Comparison of ENCODE assay signal across 12 cellular contexts in genomic region chr2:233990261-233990798, GRCh38.
DNase-seq lines count a peak whose midpoint lies in the region; ATAC-seq, FAIRE-seq and TF ChIP-seq lines count a peak whose summit lies in the region.
"Had no signal": no experiment of that assay in that cellular context is flagged by ENCODE, and none has a peak within 500 bp of the region (broad histone marks: within the 10 kb centered on the region; RNA-seq: fewer than 3 reads in every experiment).

No MANE protein-coding gene starts in this region.

- no peaks in the 10 kb centered on the region for H3K36me3 ChIP-seq in naive thymus-derived CD4-positive, alpha-beta T cell (ENCODE audit: control insufficient read depth in 2 of 3, insufficient read depth in 3 of 3, low read length in 3 of 3)
- H3K36me3 ChIP-seq in colonic mucosa (no peaks in the 10 kb centered on the region), esophagus squamous epithelium (no peaks in the 10 kb centered on the region)

- 40 to 44% methylated on average over 6 of the region's 6 CpGs for WGBS in esophagus squamous epithelium, 2 donors

- CTCF ChIA-PET in activated CD8-positive, alpha-beta T cell treated with anti-CD3 and anti-CD28 coated beads, Interleukin-2, amount 10 ng/mL, durations not matched to agents 7 days and 5 days (lab: Charles Lee) = interaction anchor here (1.0 to 3.0 kb wide), 11 partner anchors 8 to 555 kb away, joined by 3 to 17 read pairs (median 4); partner anchors contain the start of gene ARL4C
- CTCF ChIA-PET in naive thymus-derived CD4-positive, alpha-beta T cell (lab: Charles Lee) = interaction anchor here (0.6 to 1.4 kb wide), 3 partner anchors 112 to 508 kb away, joined by 3 to 4 read pairs (median 4); no protein-coding TSS in a partner anchor

- POLR2A ChIA-PET in activated CD8-positive, alpha-beta T cell treated with anti-CD3 and anti-CD28 coated beads, Interleukin-2, amount 10 ng/mL, durations not matched to agents 7 days and 5 days (lab: Charles Lee) = interaction anchor here (0.6 to 1.8 kb wide), 3 partner anchors 8 to 506 kb away, joined by 3 to 6 read pairs (median 3); partner anchors contain the start of genes ARL4C and HJURP
- POLR2A ChIA-PET in naive thymus-derived CD4-positive, alpha-beta T cell (lab: Charles Lee) = interaction anchor here (0.7 to 1.5 kb wide), 5 partner anchors 18 to 510 kb away, joined by 3 to 4 read pairs (median 3); no protein-coding TSS in a partner anchor

- no peak overlapping the region for H3K9ac ChIP-seq in colonic mucosa (ENCODE audit: low read depth in 2 of 2, low read length in 2 of 2)

- H3K27ac Mint-ChIP-seq in activated CD8-positive, alpha-beta T cell treated with anti-CD3 and anti-CD28 coated beads, Interleukin-2, amount 10 ng/mL, durations not matched to agents 7 days and 5 days = peak overlapping the region; percentile 39
- peak overlapping the region; percentile 64 to 93 (median 84) for H3K27ac Mint-ChIP-seq in naive thymus-derived CD4-positive, alpha-beta T cell

- DNase-seq in GM18507 (ENCODE audit: extremely low spot score, insufficient read length, low read depth) (no peak), colonic mucosa (no peak), esophagus squamous epithelium (lab: John Stamatoyannopoulos, UW) (no peak), posterior cingulate gyrus (no peak)
- peak; percentile 91 for DNase-seq in activated CD8-positive, alpha-beta T cell treated with anti-CD3 and anti-CD28 coated beads, Interleukin-2, amount 10 ng/mL, durations not matched to agents 7 days and 5 days
- peak in 8 of 9 donors; percentile 35 to 85 (median 76) for DNase-seq in naive thymus-derived CD4-positive, alpha-beta T cell
- DNase-seq: DMS53 had no signal

- H3K4me3 Mint-ChIP-seq in activated CD8-positive, alpha-beta T cell treated with anti-CD3 and anti-CD28 coated beads, Interleukin-2, amount 10 ng/mL, durations not matched to agents 7 days and 5 days = peak overlapping the region; percentile 1
- peak overlapping the region; percentile 40 to 80 (median 69) for H3K4me3 Mint-ChIP-seq in naive thymus-derived CD4-positive, alpha-beta T cell
- H3K4me3 Mint-ChIP-seq: nephron had no signal

- H3K27ac ChIP-seq in naive thymus-derived CD4-positive, alpha-beta T cell (ENCODE audit: low read depth, low read length) = no peak overlapping the region
- H3K27ac ChIP-seq in colonic mucosa (no peak overlapping the region), esophagus squamous epithelium (no peak overlapping the region)
- H3K27ac ChIP-seq: HL-60 had no signal

- TF ChIP-seq POLR2A in esophagus squamous epithelium (IDR thresholded peaks at IDR 0.05) = no peak

- peak overlapping the region; percentile 21 for H3K4me3 ChIP-seq in naive thymus-derived CD4-positive, alpha-beta T cell (ENCODE audit: low read length)
- H3K4me3 ChIP-seq in colonic mucosa = no peak overlapping the region
- no peak overlapping the region for H3K4me3 ChIP-seq in esophagus squamous epithelium

- H3K4me1 Mint-ChIP-seq in activated CD8-positive, alpha-beta T cell treated with anti-CD3 and anti-CD28 coated beads, Interleukin-2, amount 10 ng/mL, durations not matched to agents 7 days and 5 days (ENCODE audit: low read depth) = peaks cover 57% of the 10 kb centered on the region
- H3K4me1 Mint-ChIP-seq in naive thymus-derived CD4-positive, alpha-beta T cell = peaks cover 33 to 68% (median 55%) of the 10 kb centered on the region in 7 donors

- H3K36me3 Mint-ChIP-seq in activated CD8-positive, alpha-beta T cell treated with anti-CD3 and anti-CD28 coated beads, Interleukin-2, amount 10 ng/mL, durations not matched to agents 7 days and 5 days (ENCODE audit: low read depth) = peaks cover 11% of the 10 kb centered on the region
- H3K36me3 Mint-ChIP-seq in naive thymus-derived CD4-positive, alpha-beta T cell = peaks cover 3 to 30% (median 13%) of the 10 kb centered on the region in 5 donors

- peaks cover 31 to 37% of the 10 kb centered on the region in 2 donors for H3K4me1 ChIP-seq in naive thymus-derived CD4-positive, alpha-beta T cell (ENCODE audit: control insufficient read depth in 2 of 2, insufficient read depth in 2 of 2, low read length in 2 of 2)
- H3K4me1 ChIP-seq in colonic mucosa (no peaks in the 10 kb centered on the region), esophagus squamous epithelium (no peaks in the 10 kb centered on the region)

- H3K9me3 ChIP-seq in naive thymus-derived CD4-positive, alpha-beta T cell (ENCODE audit: control insufficient read depth in 2 of 3, low read length in 3 of 3) = peaks cover 3 to 13% (median 10%) of the 10 kb centered on the region in 3 experiments
- no peaks in the 10 kb centered on the region for H3K9me3 ChIP-seq in colonic mucosa
- no peaks in the 10 kb centered on the region for H3K9me3 ChIP-seq in esophagus squamous epithelium

- peak; percentile 67 for FAIRE-seq in GM18507 (lab: Jason Lieb, UNC)
- FAIRE-seq: endometrium had no signal

- peak; percentile 62 for ATAC-seq in HG02973 (IDR thresholded peaks at IDR 0.05; ENCODE audit: unreplicated experiment)
- peak; percentile 91 for ATAC-seq in activated CD8-positive, alpha-beta T cell treated with anti-CD3 and anti-CD28 coated beads, Interleukin-2, amount 10 ng/mL, durations not matched to agents 7 days and 5 days
- peak; percentile 92 for ATAC-seq in naive thymus-derived CD4-positive, alpha-beta T cell
- no peak for ATAC-seq in HG03439 (IDR thresholded peaks at IDR 0.05; ENCODE audit: unreplicated experiment)

- intact Hi-C loops in naive thymus-derived CD4-positive, alpha-beta T cell (cut with micrococcal nuclease) = loop anchor here (1.0 to 5.0 kb wide), 8 partner anchors 22 to 507 kb away; partner anchors contain the start of gene ARL4C (in 1 of the 2)
- intact Hi-C loops in colonic mucosa (cut with DNase I) = no loop called here
- intact Hi-C loops in esophagus squamous epithelium (cut with DNase I) = no loop called here
- intact Hi-C loops in posterior cingulate gyrus (cut with DNase I) = no loop called here

- no peaks in the 10 kb centered on the region for H3K27me3 ChIP-seq in naive thymus-derived CD4-positive, alpha-beta T cell (ENCODE audit: control insufficient read depth in 2 of 2, insufficient read depth in 2 of 2, low read length in 2 of 2)
- no peaks in the 10 kb centered on the region for H3K27me3 ChIP-seq in colonic mucosa
- peaks cover 0 to 36% (median 0%) of the 10 kb centered on the region in 4 donors for H3K27me3 ChIP-seq in esophagus squamous epithelium

- TF ChIP-seq CTCF in colonic mucosa (IDR thresholded peaks at IDR 0.05) (no peak), esophagus squamous epithelium (IDR thresholded peaks at IDR 0.05) (no peak)

- H3K9me3 Mint-ChIP-seq in activated CD8-positive, alpha-beta T cell treated with anti-CD3 and anti-CD28 coated beads, Interleukin-2, amount 10 ng/mL, durations not matched to agents 7 days and 5 days (ENCODE audit: insufficient read depth) = peaks cover 3% of the 10 kb centered on the region
- peaks cover 9 to 40% (median 12%) of the 10 kb centered on the region in 11 donors for H3K9me3 Mint-ChIP-seq in naive thymus-derived CD4-positive, alpha-beta T cell

- H3K27me3 Mint-ChIP-seq in activated CD8-positive, alpha-beta T cell treated with anti-CD3 and anti-CD28 coated beads, Interleukin-2, amount 10 ng/mL, durations not matched to agents 7 days and 5 days (ENCODE audit: low read depth) = no peaks in the 10 kb centered on the region
- peaks cover 0 to 34% (median 0%) of the 10 kb centered on the region in 5 donors for H3K27me3 Mint-ChIP-seq in naive thymus-derived CD4-positive, alpha-beta T cell

Comparison
In these comparisons a context has a peak if more than half of its experiments do, and no peak if none do; other contexts are left out.
1. DNase-seq: peak in activated CD8-positive, alpha-beta T cell treated with anti-CD3 and anti-CD28 coated beads, Interleukin-2, amount 10 ng/mL, durations not matched to agents 7 days and 5 days (single experiment) and naive thymus-derived CD4-positive, alpha-beta T cell (8 of 9); none in GM18507 (single experiment), colonic mucosa (single experiment), esophagus squamous epithelium (single experiment) and posterior cingulate gyrus (0 of 10).
2. intact Hi-C loops: an anchor here in naive thymus-derived CD4-positive, alpha-beta T cell (1.0 to 5.0 kb wide); none called in colonic mucosa, esophagus squamous epithelium and posterior cingulate gyrus.